Comparison of ENCODE assay signal across 24 cellular contexts in genomic region chr12:82468563-82468962, GRCh38.
"Had no signal": no experiment of that assay in that cellular context is flagged by ENCODE, and none has a peak within 500 bp of the region (broad histone marks: within the 10 kb centered on the region; RNA-seq: fewer than 3 reads in every experiment).

No MANE protein-coding gene starts in this region.

- ATAC-seq: naive thymus-derived CD8-positive, alpha-beta T cell; natural killer cell treated with Interleukin-12 subunit alpha and Interleukin-12 subunit beta and Interleukin-15 and Interleukin-18, amount 100 ng/mL, for 72 hours; psoas muscle; right cardiac atrium; right lobe of liver; stimulated activated effector memory CD8-positive, alpha-beta T cell treated with anti-CD3 and anti-CD28 coated beads, Interleukin-12 subunit alpha, Interleukin-12 subunit beta, amount 100 ng/mL, for 72 hours; stimulated activated naive B cell treated with anti-CD40 and anti-IgM and Interleukin-4, amounts not matched to agents 10 μg/mL and 1 μg/mL and 100 μg/mL, for 72 hours; upper lobe of right lung had no signal

- H3K27me3 ChIP-seq: neural progenitor cell, ovary, right lobe of liver, sigmoid colon, stomach, tibial artery, transverse colon, upper lobe of right lung, uterus had no signal

- H3K4me3 ChIP-seq: neural progenitor cell, ovary, psoas muscle, right lobe of liver, sigmoid colon, stomach, tibial artery, transverse colon, upper lobe of right lung, uterus had no signal

- H3K4me2 ChIP-seq: neural progenitor cell had no signal

- DNase-seq: naive B cell; naive thymus-derived CD8-positive, alpha-beta T cell; nephron progenitor cell; occipital lobe; ovary; posterior cingulate gyrus; psoas muscle; right cardiac atrium; right lobe of liver; sigmoid colon; small intestine; stimulated activated CD4-positive, alpha-beta T cell treated with anti-CD3 and anti-CD28 coated beads, Interleukin-1b, Interleukin-23, amount 100 ng/mL, for 48 hours; stimulated activated CD4-positive, alpha-beta T cell treated with anti-CD3 and anti-CD28 coated beads, Interleukin-4, amount 100 ng/mL, for 24 hours; stimulated activated naive B cell treated with anti-CD40 and anti-IgM and Interleukin-4, amounts not matched to agents 10 μg/mL and 1 μg/mL and 100 μg/mL, for 72 hours; stimulated activated naive CD4-positive, alpha-beta T cell treated with Interleukin-2 at 50 U/mL for 16 hours; stomach; tibial artery; transverse colon; upper lobe of right lung; uterus had no signal

- H3K4me1 ChIP-seq: neural progenitor cell, parathyroid adenoma, psoas muscle, right lobe of liver, sigmoid colon, stomach, tibial artery, transverse colon, upper lobe of right lung, uterus had no signal

- H3K9me3 ChIP-seq: ovary, psoas muscle, right lobe of liver, tibial artery, transverse colon, upper lobe of right lung, uterus had no signal

- H3K9ac ChIP-seq: neural progenitor cell, parathyroid adenoma had no signal

- H2AFZ ChIP-seq: neural progenitor cell, parathyroid adenoma had no signal

- H3K36me3 ChIP-seq: neural progenitor cell, ovary, right lobe of liver, transverse colon, upper lobe of right lung, uterus had no signal

- H3K27ac ChIP-seq: neural progenitor cell, ovary, parathyroid adenoma, psoas muscle, right lobe of liver, sigmoid colon, stomach, tibial artery, transverse colon, upper lobe of right lung, uterus had no signal

- H3K79me2 ChIP-seq: parathyroid adenoma had no signal
